1 cellular context compared by ENCODE assay signal in the genomic region with DNA sequence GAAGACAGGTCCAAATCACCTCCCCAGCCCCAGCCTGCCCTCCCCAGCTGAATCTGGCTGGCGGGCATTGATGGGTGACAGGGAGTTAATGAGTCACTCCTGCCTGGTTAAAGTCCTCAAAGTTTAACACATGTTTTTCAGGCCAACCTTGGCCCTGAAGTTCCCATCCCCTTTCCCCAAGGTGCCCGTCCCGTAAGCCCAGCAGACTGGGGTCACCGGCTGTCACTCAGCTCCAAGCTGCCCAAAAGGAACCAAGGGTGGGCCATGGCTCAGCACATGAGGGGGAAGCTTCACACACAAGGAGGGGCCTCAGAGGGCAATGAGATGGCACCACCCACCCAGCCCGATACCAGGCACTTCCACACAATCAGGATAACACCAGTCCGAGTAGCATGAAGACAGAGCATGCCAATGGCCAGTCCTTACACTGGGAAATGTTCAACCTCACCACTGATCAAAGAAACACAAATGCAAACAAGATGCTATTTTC.
TF ChIP-seq lines count a peak whose summit lies in the region.

No MANE protein-coding gene starts in this region.

TF ChIP-seq in HepG2, 621 proteins besides CTCF, POLR2A, EP300 and RAD21 (continued from another document and continues in another):
- TF ChIP-seq, protein P1, sequence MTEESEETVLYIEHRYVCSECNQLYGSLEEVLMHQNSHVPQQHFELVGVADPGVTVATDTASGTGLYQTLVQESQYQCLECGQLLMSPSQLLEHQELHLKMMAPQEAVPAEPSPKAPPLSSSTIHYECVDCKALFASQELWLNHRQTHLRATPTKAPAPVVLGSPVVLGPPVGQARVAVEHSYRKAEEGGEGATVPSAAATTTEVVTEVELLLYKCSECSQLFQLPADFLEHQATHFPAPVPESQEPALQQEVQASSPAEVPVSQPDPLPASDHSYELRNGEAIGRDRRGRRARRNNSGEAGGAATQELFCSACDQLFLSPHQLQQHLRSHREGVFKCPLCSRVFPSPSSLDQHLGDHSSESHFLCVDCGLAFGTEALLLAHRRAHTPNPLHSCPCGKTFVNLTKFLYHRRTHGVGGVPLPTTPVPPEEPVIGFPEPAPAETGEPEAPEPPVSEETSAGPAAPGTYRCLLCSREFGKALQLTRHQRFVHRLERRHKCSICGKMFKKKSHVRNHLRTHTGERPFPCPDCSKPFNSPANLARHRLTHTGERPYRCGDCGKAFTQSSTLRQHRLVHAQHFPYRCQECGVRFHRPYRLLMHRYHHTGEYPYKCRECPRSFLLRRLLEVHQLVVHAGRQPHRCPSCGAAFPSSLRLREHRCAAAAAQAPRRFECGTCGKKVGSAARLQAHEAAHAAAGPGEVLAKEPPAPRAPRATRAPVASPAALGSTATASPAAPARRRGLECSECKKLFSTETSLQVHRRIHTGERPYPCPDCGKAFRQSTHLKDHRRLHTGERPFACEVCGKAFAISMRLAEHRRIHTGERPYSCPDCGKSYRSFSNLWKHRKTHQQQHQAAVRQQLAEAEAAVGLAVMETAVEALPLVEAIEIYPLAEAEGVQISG (CRISPR knock-in tag; IDR thresholded peaks at IDR 0.05), result no peak
- TF ChIP-seq BCL6 (CRISPR knock-in tag; IDR thresholded peaks at IDR 0.05) (peak; percentile 49), KAT8 (CRISPR knock-in tag; IDR thresholded peaks at IDR 0.05) (0 out of 2 replicates have a peak, but pooled peaks have one; percentile 17), ZNF354B (CRISPR knock-in tag; IDR thresholded peaks at IDR 0.05) (no peak), NR2F6 (IDR thresholded peaks at IDR 0.05) (no peak), NR2F6 (CRISPR knock-in tag; IDR thresholded peaks at IDR 0.05) (peak; percentile 35; the same call in 1 of the 2 replicates), ARHGAP35 (CRISPR knock-in tag; IDR thresholded peaks at IDR 0.05; ENCODE audit: borderline replicate concordance) (no peak), REPIN1 (CRISPR knock-in tag; IDR thresholded peaks at IDR 0.05; ENCODE audit: borderline replicate concordance, low read depth) (no peak), ZNF550 (CRISPR knock-in tag; IDR thresholded peaks at IDR 0.05; ENCODE audit: borderline replicate concordance) (no peak), MIER2 (CRISPR knock-in tag; IDR thresholded peaks at IDR 0.05) (0 out of 2 replicates have a peak, but pooled peaks have one; percentile 15), FIP1L1 (IDR thresholded peaks at IDR 0.05; ENCODE audit: borderline replicate concordance, insufficient read depth, low read depth, low read length) (no peak), SKI (IDR thresholded peaks at IDR 0.05; ENCODE audit: partially characterized antibody) (no peak), TCF7L2 (IDR thresholded peaks at IDR 0.05; ENCODE audit: low read depth, low read length) (no peak), GZF1 (CRISPR knock-in tag; IDR thresholded peaks at IDR 0.05) (no peak)
- TF ChIP-seq, protein P2, sequence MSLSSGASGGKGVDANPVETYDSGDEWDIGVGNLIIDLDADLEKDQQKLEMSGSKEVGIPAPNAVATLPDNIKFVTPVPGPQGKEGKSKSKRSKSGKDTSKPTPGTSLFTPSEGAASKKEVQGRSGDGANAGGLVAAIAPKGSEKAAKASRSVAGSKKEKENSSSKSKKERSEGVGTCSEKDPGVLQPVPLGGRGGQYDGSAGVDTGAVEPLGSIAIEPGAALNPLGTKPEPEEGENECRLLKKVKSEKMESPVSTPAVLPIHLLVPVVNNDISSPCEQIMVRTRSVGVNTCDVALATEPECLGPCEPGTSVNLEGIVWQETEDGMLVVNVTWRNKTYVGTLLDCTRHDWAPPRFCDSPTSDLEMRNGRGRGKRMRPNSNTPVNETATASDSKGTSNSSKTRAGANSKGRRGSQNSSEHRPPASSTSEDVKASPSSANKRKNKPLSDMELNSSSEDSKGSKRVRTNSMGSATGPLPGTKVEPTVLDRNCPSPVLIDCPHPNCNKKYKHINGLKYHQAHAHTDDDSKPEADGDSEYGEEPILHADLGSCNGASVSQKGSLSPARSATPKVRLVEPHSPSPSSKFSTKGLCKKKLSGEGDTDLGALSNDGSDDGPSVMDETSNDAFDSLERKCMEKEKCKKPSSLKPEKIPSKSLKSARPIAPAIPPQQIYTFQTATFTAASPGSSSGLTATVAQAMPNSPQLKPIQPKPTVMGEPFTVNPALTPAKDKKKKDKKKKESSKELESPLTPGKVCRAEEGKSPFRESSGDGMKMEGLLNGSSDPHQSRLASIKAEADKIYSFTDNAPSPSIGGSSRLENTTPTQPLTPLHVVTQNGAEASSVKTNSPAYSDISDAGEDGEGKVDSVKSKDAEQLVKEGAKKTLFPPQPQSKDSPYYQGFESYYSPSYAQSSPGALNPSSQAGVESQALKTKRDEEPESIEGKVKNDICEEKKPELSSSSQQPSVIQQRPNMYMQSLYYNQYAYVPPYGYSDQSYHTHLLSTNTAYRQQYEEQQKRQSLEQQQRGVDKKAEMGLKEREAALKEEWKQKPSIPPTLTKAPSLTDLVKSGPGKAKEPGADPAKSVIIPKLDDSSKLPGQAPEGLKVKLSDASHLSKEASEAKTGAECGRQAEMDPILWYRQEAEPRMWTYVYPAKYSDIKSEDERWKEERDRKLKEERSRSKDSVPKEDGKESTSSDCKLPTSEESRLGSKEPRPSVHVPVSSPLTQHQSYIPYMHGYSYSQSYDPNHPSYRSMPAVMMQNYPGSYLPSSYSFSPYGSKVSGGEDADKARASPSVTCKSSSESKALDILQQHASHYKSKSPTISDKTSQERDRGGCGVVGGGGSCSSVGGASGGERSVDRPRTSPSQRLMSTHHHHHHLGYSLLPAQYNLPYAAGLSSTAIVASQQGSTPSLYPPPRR (CRISPR knock-in tag; IDR thresholded peaks at IDR 0.05; ENCODE audit: borderline replicate concordance), result 0 out of 2 replicates have a peak, but pooled peaks have one; percentile 20
- TF ChIP-seq, protein P3, sequence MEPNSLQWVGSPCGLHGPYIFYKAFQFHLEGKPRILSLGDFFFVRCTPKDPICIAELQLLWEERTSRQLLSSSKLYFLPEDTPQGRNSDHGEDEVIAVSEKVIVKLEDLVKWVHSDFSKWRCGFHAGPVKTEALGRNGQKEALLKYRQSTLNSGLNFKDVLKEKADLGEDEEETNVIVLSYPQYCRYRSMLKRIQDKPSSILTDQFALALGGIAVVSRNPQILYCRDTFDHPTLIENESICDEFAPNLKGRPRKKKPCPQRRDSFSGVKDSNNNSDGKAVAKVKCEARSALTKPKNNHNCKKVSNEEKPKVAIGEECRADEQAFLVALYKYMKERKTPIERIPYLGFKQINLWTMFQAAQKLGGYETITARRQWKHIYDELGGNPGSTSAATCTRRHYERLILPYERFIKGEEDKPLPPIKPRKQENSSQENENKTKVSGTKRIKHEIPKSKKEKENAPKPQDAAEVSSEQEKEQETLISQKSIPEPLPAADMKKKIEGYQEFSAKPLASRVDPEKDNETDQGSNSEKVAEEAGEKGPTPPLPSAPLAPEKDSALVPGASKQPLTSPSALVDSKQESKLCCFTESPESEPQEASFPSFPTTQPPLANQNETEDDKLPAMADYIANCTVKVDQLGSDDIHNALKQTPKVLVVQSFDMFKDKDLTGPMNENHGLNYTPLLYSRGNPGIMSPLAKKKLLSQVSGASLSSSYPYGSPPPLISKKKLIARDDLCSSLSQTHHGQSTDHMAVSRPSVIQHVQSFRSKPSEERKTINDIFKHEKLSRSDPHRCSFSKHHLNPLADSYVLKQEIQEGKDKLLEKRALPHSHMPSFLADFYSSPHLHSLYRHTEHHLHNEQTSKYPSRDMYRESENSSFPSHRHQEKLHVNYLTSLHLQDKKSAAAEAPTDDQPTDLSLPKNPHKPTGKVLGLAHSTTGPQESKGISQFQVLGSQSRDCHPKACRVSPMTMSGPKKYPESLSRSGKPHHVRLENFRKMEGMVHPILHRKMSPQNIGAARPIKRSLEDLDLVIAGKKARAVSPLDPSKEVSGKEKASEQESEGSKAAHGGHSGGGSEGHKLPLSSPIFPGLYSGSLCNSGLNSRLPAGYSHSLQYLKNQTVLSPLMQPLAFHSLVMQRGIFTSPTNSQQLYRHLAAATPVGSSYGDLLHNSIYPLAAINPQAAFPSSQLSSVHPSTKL (CRISPR knock-in tag; IDR thresholded peaks at IDR 0.05), result peak; percentile 42; the same call in 1 of the 2 replicates
- TF ChIP-seq, protein P4, sequence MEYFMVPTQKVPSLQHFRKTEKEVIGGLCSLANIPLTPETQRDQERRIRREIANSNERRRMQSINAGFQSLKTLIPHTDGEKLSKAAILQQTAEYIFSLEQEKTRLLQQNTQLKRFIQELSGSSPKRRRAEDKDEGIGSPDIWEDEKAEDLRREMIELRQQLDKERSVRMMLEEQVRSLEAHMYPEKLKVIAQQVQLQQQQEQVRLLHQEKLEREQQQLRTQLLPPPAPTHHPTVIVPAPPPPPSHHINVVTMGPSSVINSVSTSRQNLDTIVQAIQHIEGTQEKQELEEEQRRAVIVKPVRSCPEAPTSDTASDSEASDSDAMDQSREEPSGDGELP (IDR thresholded peaks at IDR 0.05; ENCODE audit: borderline replicate concordance, low read depth), result peak; percentile 67; the same call in 1 of the 2 replicates
- TF ChIP-seq, protein P5, sequence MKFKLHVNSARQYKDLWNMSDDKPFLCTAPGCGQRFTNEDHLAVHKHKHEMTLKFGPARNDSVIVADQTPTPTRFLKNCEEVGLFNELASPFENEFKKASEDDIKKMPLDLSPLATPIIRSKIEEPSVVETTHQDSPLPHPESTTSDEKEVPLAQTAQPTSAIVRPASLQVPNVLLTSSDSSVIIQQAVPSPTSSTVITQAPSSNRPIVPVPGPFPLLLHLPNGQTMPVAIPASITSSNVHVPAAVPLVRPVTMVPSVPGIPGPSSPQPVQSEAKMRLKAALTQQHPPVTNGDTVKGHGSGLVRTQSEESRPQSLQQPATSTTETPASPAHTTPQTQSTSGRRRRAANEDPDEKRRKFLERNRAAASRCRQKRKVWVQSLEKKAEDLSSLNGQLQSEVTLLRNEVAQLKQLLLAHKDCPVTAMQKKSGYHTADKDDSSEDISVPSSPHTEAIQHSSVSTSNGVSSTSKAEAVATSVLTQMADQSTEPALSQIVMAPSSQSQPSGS (CRISPR knock-in tag; IDR thresholded peaks at IDR 0.05), result no peak
- TF ChIP-seq, protein P6, sequence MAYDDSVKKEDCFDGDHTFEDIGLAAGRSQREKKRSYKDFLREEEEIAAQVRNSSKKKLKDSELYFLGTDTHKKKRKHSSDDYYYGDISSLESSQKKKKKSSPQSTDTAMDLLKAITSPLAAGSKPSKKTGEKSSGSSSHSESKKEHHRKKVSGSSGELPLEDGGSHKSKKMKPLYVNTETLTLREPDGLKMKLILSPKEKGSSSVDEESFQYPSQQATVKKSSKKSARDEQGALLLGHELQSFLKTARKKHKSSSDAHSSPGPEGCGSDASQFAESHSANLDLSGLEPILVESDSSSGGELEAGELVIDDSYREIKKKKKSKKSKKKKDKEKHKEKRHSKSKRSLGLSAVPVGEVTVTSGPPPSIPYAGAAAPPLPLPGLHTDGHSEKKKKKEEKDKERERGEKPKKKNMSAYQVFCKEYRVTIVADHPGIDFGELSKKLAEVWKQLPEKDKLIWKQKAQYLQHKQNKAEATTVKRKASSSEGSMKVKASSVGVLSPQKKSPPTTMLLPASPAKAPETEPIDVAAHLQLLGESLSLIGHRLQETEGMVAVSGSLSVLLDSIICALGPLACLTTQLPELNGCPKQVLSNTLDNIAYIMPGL (CRISPR knock-in tag; IDR thresholded peaks at IDR 0.05; ENCODE audit: borderline replicate concordance in 1 of 2, low read depth in 1 of 2), result no peak
- TF ChIP-seq, protein P7, sequence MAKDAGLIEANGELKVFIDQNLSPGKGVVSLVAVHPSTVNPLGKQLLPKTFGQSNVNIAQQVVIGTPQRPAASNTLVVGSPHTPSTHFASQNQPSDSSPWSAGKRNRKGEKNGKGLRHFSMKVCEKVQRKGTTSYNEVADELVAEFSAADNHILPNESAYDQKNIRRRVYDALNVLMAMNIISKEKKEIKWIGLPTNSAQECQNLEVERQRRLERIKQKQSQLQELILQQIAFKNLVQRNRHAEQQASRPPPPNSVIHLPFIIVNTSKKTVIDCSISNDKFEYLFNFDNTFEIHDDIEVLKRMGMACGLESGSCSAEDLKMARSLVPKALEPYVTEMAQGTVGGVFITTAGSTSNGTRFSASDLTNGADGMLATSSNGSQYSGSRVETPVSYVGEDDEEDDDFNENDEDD (CRISPR knock-in tag; IDR thresholded peaks at IDR 0.05; ENCODE audit: borderline replicate concordance), result no peak
- TF ChIP-seq, protein P8, sequence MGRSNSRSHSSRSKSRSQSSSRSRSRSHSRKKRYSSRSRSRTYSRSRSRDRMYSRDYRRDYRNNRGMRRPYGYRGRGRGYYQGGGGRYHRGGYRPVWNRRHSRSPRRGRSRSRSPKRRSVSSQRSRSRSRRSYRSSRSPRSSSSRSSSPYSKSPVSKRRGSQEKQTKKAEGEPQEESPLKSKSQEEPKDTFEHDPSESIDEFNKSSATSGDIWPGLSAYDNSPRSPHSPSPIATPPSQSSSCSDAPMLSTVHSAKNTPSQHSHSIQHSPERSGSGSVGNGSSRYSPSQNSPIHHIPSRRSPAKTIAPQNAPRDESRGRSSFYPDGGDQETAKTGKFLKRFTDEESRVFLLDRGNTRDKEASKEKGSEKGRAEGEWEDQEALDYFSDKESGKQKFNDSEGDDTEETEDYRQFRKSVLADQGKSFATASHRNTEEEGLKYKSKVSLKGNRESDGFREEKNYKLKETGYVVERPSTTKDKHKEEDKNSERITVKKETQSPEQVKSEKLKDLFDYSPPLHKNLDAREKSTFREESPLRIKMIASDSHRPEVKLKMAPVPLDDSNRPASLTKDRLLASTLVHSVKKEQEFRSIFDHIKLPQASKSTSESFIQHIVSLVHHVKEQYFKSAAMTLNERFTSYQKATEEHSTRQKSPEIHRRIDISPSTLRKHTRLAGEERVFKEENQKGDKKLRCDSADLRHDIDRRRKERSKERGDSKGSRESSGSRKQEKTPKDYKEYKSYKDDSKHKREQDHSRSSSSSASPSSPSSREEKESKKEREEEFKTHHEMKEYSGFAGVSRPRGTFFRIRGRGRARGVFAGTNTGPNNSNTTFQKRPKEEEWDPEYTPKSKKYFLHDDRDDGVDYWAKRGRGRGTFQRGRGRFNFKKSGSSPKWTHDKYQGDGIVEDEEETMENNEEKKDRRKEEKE (IDR thresholded peaks at IDR 0.05), result no peak
- TF ChIP-seq, protein P9, sequence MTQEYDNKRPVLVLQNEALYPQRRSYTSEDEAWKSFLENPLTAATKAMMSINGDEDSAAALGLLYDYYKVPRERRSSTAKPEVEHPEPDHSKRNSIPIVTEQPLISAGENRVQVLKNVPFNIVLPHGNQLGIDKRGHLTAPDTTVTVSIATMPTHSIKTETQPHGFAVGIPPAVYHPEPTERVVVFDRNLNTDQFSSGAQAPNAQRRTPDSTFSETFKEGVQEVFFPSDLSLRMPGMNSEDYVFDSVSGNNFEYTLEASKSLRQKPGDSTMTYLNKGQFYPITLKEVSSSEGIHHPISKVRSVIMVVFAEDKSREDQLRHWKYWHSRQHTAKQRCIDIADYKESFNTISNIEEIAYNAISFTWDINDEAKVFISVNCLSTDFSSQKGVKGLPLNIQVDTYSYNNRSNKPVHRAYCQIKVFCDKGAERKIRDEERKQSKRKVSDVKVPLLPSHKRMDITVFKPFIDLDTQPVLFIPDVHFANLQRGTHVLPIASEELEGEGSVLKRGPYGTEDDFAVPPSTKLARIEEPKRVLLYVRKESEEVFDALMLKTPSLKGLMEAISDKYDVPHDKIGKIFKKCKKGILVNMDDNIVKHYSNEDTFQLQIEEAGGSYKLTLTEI (CRISPR knock-in tag; conservative IDR thresholded peaks at IDR 0.05), result no peak
